Comparison of ENCODE assay signal across 8 cellular contexts in genomic region chr19:12162882-12163806, GRCh38. TPM values are rescaled to one million over a fixed set of nuclear protein-coding genes. Genes with fewer than 3 reads are reported as not detected.
DNase-seq lines count a peak whose midpoint lies in the region; TF ChIP-seq lines count a peak whose summit lies in the region.

Gene ZNF136 (plus strand): TSS chr19:12163096. CDS start chr19:12163204, 108 bp downstream.

- H3K27me3 ChIP-seq in MM.1S (replicated peaks; ENCODE audit: insufficient read depth, low read length) (no peaks in the 10 kb centered on the region), neural progenitor cell (no peaks in the 10 kb centered on the region), stomach smooth muscle (ENCODE audit: control insufficient read depth in 1 of 2, insufficient read depth in 2 of 2, low read length in 2 of 2) (no peaks in the 10 kb centered on the region)

- H3K4me3 ChIP-seq in MM.1S (ENCODE audit: low read length) (peak within 1 kb of the TSS; percentile 89), foreskin fibroblast (ENCODE audit: low read depth in 1 of 2, low read length in 2 of 2) (peak within 1 kb of the TSS; percentile 94 to 97), neural progenitor cell (peak within 1 kb of the TSS; percentile 85), stomach smooth muscle (ENCODE audit: low read length in 2 of 2) (peak within 1 kb of the TSS; percentile 80 to 98)

- peaks cover 35% of the 10 kb centered on the region for H3K9me3 Mint-ChIP-seq in neural progenitor cell

- DNase-seq in G401 (ENCODE audit: low spot score) (peak; percentile 95), HCEC 1CT (peak; percentile 96), MM.1S (peak; percentile 97), SHP77 treated with DMSO at 0.1 percent for 48 hours (lab: John Stamatoyannopoulos, UW) (peak; percentile 87), activated gamma-delta T cell treated with Interleukin-2 at 50 U/mL for 16 hours (peak; percentile 90), foreskin fibroblast (peak; percentile 92 to 97), neural progenitor cell (ENCODE audit: low spot score) (peak; percentile 97)

- H3K4me1 ChIP-seq in MM.1S (ENCODE audit: low read length) (no peaks in the 10 kb centered on the region), neural progenitor cell (peaks cover 5% of the 10 kb centered on the region), stomach smooth muscle (ENCODE audit: control insufficient read depth, insufficient read depth, low read length) (peaks cover 6% of the 10 kb centered on the region)

- in situ Hi-C loops in G401 (cut with HindIII; ENCODE audit: low sequenced_read_pairs), result no loop called here

- no peak for TF ChIP-seq CTCF in MM.1S (IDR thresholded peaks at IDR 0.05; ENCODE audit: low read length)
- TF ChIP-seq CTCF in foreskin fibroblast (IDR thresholded peaks at IDR 0.05; ENCODE audit: low read depth, low read length), result no peak
- no peak for TF ChIP-seq CTCF in neural progenitor cell (IDR thresholded peaks at IDR 0.05)

- H3K9me3 ChIP-seq in MM.1S (replicated peaks; ENCODE audit: insufficient read depth, low read length), result no peaks in the 10 kb centered on the region
- no peaks in the 10 kb centered on the region for H3K9me3 ChIP-seq in neural progenitor cell (ENCODE audit: low read depth)
- H3K9me3 ChIP-seq in stomach smooth muscle (ENCODE audit: control insufficient read depth in 2 of 2, low read length in 2 of 2), result no peaks in the 10 kb centered on the region

- H3K27ac Mint-ChIP-seq in neural progenitor cell, result peak within 1 kb of the TSS; percentile 98

- peaks cover 3% of the 10 kb centered on the region for H3K27me3 Mint-ChIP-seq in neural progenitor cell (ENCODE audit: insufficient read depth, low read depth)

- peaks cover 53% of the 10 kb centered on the region for H3K79me2 ChIP-seq in MM.1S (ENCODE audit: low read length)
- H3K79me2 ChIP-seq in neural progenitor cell (ENCODE audit: low read depth), result peaks cover 50% of the 10 kb centered on the region

- peak within 1 kb of the TSS; percentile 100 for H2AFZ ChIP-seq in MM.1S (ENCODE audit: low read length)
- H2AFZ ChIP-seq in neural progenitor cell (replicated peaks), result peak within 1 kb of the TSS; percentile 54

- H3K9ac ChIP-seq in MM.1S (ENCODE audit: low read length), result peak within 1 kb of the TSS; percentile 91
- H3K9ac ChIP-seq in neural progenitor cell, result peak within 1 kb of the TSS; percentile 92
- peak within 1 kb of the TSS; percentile 97 to 99 for H3K9ac ChIP-seq in stomach smooth muscle (ENCODE audit: low read length in 2 of 2)

- peaks cover 29% of the 10 kb centered on the region for H3K36me3 Mint-ChIP-seq in neural progenitor cell

- H3K4me2 ChIP-seq in MM.1S (ENCODE audit: low read depth, low read length) (peak within 1 kb of the TSS; percentile 92), neural progenitor cell (peak within 1 kb of the TSS; percentile 95)

- no peaks in the 10 kb centered on the region for H3K9me2 ChIP-seq in MM.1S (replicated peaks; ENCODE audit: insufficient read depth, low read length)

- H4K20me1 ChIP-seq in MM.1S (ENCODE audit: insufficient read depth, low read length) (no peaks in the 10 kb centered on the region), neural progenitor cell (ENCODE audit: low read depth) (peaks cover 8% of the 10 kb centered on the region)

- H3K36me3 ChIP-seq in MM.1S (replicated peaks; ENCODE audit: insufficient read depth, low read length), result no peaks in the 10 kb centered on the region
- H3K36me3 ChIP-seq in neural progenitor cell, result no peaks in the 10 kb centered on the region
- H3K36me3 ChIP-seq in stomach smooth muscle (ENCODE audit: control insufficient read depth in 2 of 2, insufficient read depth in 2 of 2, low read length in 2 of 2), result peaks cover 3 to 6% of the 10 kb centered on the region in 2 donors

- peak within 1 kb of the TSS; percentile 93 for H3K4me3 Mint-ChIP-seq in neural progenitor cell

- H3K4me1 Mint-ChIP-seq in neural progenitor cell, result peaks cover 11% of the 10 kb centered on the region

- H3K27ac ChIP-seq in MM.1S (ENCODE audit: low read length) (peak within 1 kb of the TSS; percentile 61; the same call in 1 of the 2 replicates), neural progenitor cell (peak within 1 kb of the TSS; percentile 73), stomach smooth muscle (ENCODE audit: low read length) (peak within 1 kb of the TSS; percentile 92)

- H3F3A ChIP-seq in MM.1S (ENCODE audit: insufficient read depth, low read length) (no peaks in the 10 kb centered on the region), neural progenitor cell (ENCODE audit: low read depth) (peaks cover 5% of the 10 kb centered on the region)

RNA-seq across cellular contexts. Expression of gene ZNF136, which starts in this region (rescaled TPM):
- 4.2 and 5.1 TPM in 2 replicates for total RNA-seq in G401 (2014; rRNA removed; shearing (Covaris generic))
- 16.7 and 17.8 TPM in 2 replicates for total RNA-seq in neural progenitor cell (ENCODE audit: low replicate concordance)

Comparison
In these comparisons a context has a peak if more than half of its experiments do, and no peak if none do; other contexts are left out.
1. Peak in every context shown above with its lines: DNase-seq, H3K4me3 ChIP-seq and H3K27ac ChIP-seq.